ENCODE assay signal across 9 cellular contexts in genomic region chr17:981292-981658, GRCh38. TPM values are rescaled to one million over a fixed set of nuclear protein-coding genes. Genes with fewer than 3 reads are reported as not detected.
A peak's percentile ranks its signal among the peaks of the same experiment; 100 is the strongest.
DNase-seq lines count a peak whose midpoint lies in the region; ATAC-seq, FAIRE-seq and TF ChIP-seq lines count a peak whose summit lies in the region.
"Had no signal": no experiment of that assay in that cellular context is flagged by ENCODE, and none has a peak within 500 bp of the region (broad histone marks: within the 10 kb centered on the region; RNA-seq: fewer than 3 reads in every experiment).

No MANE protein-coding gene starts in this region.

- H3K4me3 Mint-ChIP-seq in H9 (peak overlapping the region; percentile 46 to 68; a peak in 3 of 5 replicates), naive B cell (peak overlapping the region; percentile 77 to 92 (median 90))
- H3K4me3 Mint-ChIP-seq in activated CD8-positive, alpha-beta T cell treated with anti-CD3 and anti-CD28 coated beads, Interleukin-2, amount 10 ng/mL, durations not matched to agents 7 days and 5 days, result peak overlapping the region; percentile 69

- no peak overlapping the region for H3K4me2 ChIP-seq in H9 (ENCODE audit: insufficient read depth, insufficient read length, low read length)

- H3K9me3 Mint-ChIP-seq in H9, result no peaks in the 10 kb centered on the region; a peak in 1 of 5 replicates
- H3K9me3 Mint-ChIP-seq in activated CD8-positive, alpha-beta T cell treated with anti-CD3 and anti-CD28 coated beads, Interleukin-2, amount 10 ng/mL, durations not matched to agents 7 days and 5 days (ENCODE audit: insufficient read depth), result no peaks in the 10 kb centered on the region
- no peaks in the 10 kb centered on the region for H3K9me3 Mint-ChIP-seq in naive B cell

- no peak overlapping the region for H2BK12ac ChIP-seq in H9 (ENCODE audit: insufficient read length, low read depth, low read length)

- no peak overlapping the region for H4K91ac ChIP-seq in H9 (ENCODE audit: insufficient read length, low read depth, low read length)

- H3K14ac ChIP-seq in H9 (ENCODE audit: insufficient read depth, low read length), result no peak overlapping the region

- H3K23ac ChIP-seq in H9 (ENCODE audit: insufficient read length, low read depth, low read length), result no peak overlapping the region

- peaks cover 4% of the 10 kb centered on the region for H3K4me1 ChIP-seq in H9 (ENCODE audit: insufficient read depth, low read length)

- H2AK5ac ChIP-seq in H9 (ENCODE audit: insufficient read length, low read length), result no peak overlapping the region

- WGBS in H9 (ENCODE audit: extremely low coverage, insufficient read length, low lambda C conversion rate), result no CpG with 5 or more reads among the region's 10 CpGs

- H3K18ac ChIP-seq in H9 (ENCODE audit: insufficient read length, low read depth, low read length), result no peak overlapping the region

- H3K9me3 ChIP-seq in H9 (ENCODE audit: control insufficient read depth, low read depth, low read length), result no peaks in the 10 kb centered on the region

- no peak overlapping the region for H3K4ac ChIP-seq in H9 (ENCODE audit: low read depth, low read length)

- no peak overlapping the region for H3K27ac ChIP-seq in C4-2B
- no peak overlapping the region for H3K27ac ChIP-seq in H9 (ENCODE audit: insufficient read length, low read depth, low read length)
- H3K27ac ChIP-seq: cardiac muscle cell had no signal

- no peak overlapping the region for H3K9ac ChIP-seq in H9 (ENCODE audit: extremely low read depth, insufficient read length, low read length)

- H3K27ac Mint-ChIP-seq in H9 (no peak overlapping the region), naive B cell (peak overlapping the region; percentile 1 to 94 (median 70))
- H3K27ac Mint-ChIP-seq in activated CD8-positive, alpha-beta T cell treated with anti-CD3 and anti-CD28 coated beads, Interleukin-2, amount 10 ng/mL, durations not matched to agents 7 days and 5 days, result no peak overlapping the region

- H3T11ph ChIP-seq in H9 (ENCODE audit: low read length), result no peak overlapping the region

- H2BK120ac ChIP-seq in H9 (ENCODE audit: low read depth, low read length, poor library complexity, severe bottlenecking), result no peak overlapping the region

- no peak overlapping the region for H2BK20ac ChIP-seq in H9 (ENCODE audit: low read depth, low read length, poor library complexity, severe bottlenecking)

- H2BK15ac ChIP-seq in H9 (ENCODE audit: low read depth, low read length), result no peak overlapping the region

- FAIRE-seq in D721Med (lab: Jason Lieb, UNC), result no peak

- H3K27me3 ChIP-seq in H9 (ENCODE audit: insufficient read depth, low read length), result no peaks in the 10 kb centered on the region
- H3K27me3 ChIP-seq: cardiac muscle cell had no signal

- no peak overlapping the region for H4K5ac ChIP-seq in H9 (ENCODE audit: insufficient read length, low read depth, low read length)

- ATAC-seq in activated CD8-positive, alpha-beta T cell treated with anti-CD3 and anti-CD28 coated beads, Interleukin-2, amount 10 ng/mL, durations not matched to agents 7 days and 5 days, result no peak
- no peak for ATAC-seq in naive B cell (ENCODE audit: low read depth in 2 of 2)
- ATAC-seq in GM19463 (IDR thresholded peaks at IDR 0.05; ENCODE audit: unreplicated experiment), result no peak

- peaks cover 13% of the 10 kb centered on the region for H3K79me2 ChIP-seq in H9 (ENCODE audit: insufficient read depth, low read length)

- H3K36me3 Mint-ChIP-seq in H9 (ENCODE audit: insufficient read depth in 1 of 3, low read depth in 3 of 3), result peaks cover 0 to 3% (median 2%) of the 10 kb centered on the region in 3 experiments; a peak in 2 of 7 replicates
- no peaks in the 10 kb centered on the region for H3K36me3 Mint-ChIP-seq in activated CD8-positive, alpha-beta T cell treated with anti-CD3 and anti-CD28 coated beads, Interleukin-2, amount 10 ng/mL, durations not matched to agents 7 days and 5 days (ENCODE audit: low read depth)
- H3K36me3 Mint-ChIP-seq in naive B cell, result no peaks in the 10 kb centered on the region

- POLR2A ChIA-PET in activated CD8-positive, alpha-beta T cell treated with anti-CD3 and anti-CD28 coated beads, Interleukin-2, amount 10 ng/mL, durations not matched to agents 7 days and 5 days (lab: Charles Lee), result interaction anchor here (0.7 to 2.7 kb wide), 3 partner anchors 11 to 200 kb away, joined by 3 to 14 read pairs (median 3); partner anchors contain the start of genes GLOD4 and MRM3

- H3K56ac ChIP-seq in H9 (ENCODE audit: insufficient read length, low read depth, low read length), result no peak overlapping the region

- DNase-seq in H9 (no peak), naive B cell (no peak), ecto neural progenitor cell (ENCODE audit: low spot score) (no peak), D721Med (ENCODE audit: insufficient read length, low spot score) (no peak), NCI-H187 (lab: John Stamatoyannopoulos, UW) (no peak)
- DNase-seq in activated CD8-positive, alpha-beta T cell treated with anti-CD3 and anti-CD28 coated beads, Interleukin-2, amount 10 ng/mL, durations not matched to agents 7 days and 5 days, result no peak

- TF ChIP-seq CTCF in C4-2B (conservative IDR thresholded peaks at IDR 0.05) (peak; percentile 56), H9 (conservative IDR thresholded peaks at IDR 0.05) (no peak; the same call in 2 of the 3 replicates), D721Med (IDR thresholded peaks at IDR 0.05; ENCODE audit: insufficient read depth, missing control alignments) (no peak)

- no peaks in the 10 kb centered on the region for H3K27me3 Mint-ChIP-seq in H9 (ENCODE audit: low read depth)
- H3K27me3 Mint-ChIP-seq in activated CD8-positive, alpha-beta T cell treated with anti-CD3 and anti-CD28 coated beads, Interleukin-2, amount 10 ng/mL, durations not matched to agents 7 days and 5 days (ENCODE audit: low read depth), result peaks cover 20% of the 10 kb centered on the region
- H3K27me3 Mint-ChIP-seq in naive B cell, result peaks cover 10 to 21% (median 20%) of the 10 kb centered on the region in 3 donors

- H3K4me1 Mint-ChIP-seq in H9, result peaks cover 26 to 29% of the 10 kb centered on the region in 2 experiments
- H3K4me1 Mint-ChIP-seq in activated CD8-positive, alpha-beta T cell treated with anti-CD3 and anti-CD28 coated beads, Interleukin-2, amount 10 ng/mL, durations not matched to agents 7 days and 5 days (ENCODE audit: low read depth), result peaks cover 16% of the 10 kb centered on the region
- peaks cover 14 to 24% (median 22%) of the 10 kb centered on the region in 3 donors for H3K4me1 Mint-ChIP-seq in naive B cell

- peak overlapping the region; percentile 83 for H2AFZ ChIP-seq in H9 (ENCODE audit: low read length)

- H2BK5ac ChIP-seq in H9 (ENCODE audit: insufficient read length, low read length), result no peak overlapping the region

- no peaks in the 10 kb centered on the region for H3K79me1 ChIP-seq in H9 (ENCODE audit: insufficient read depth, low read depth, low read length, poor library complexity, severe bottlenecking)

- H4K8ac ChIP-seq in H9 (replicated peaks; ENCODE audit: insufficient read length, low read depth, low read length), result no peak overlapping the region

- no peaks in the 10 kb centered on the region for H4K20me1 ChIP-seq in H9 (ENCODE audit: control insufficient read depth, insufficient read depth, insufficient read length)

- CTCF ChIA-PET in activated CD8-positive, alpha-beta T cell treated with anti-CD3 and anti-CD28 coated beads, Interleukin-2, amount 10 ng/mL, durations not matched to agents 7 days and 5 days (lab: Charles Lee), result interaction anchor here (0.6 to 4.6 kb wide), 41 partner anchors 9 to 836 kb away, joined by 3 to 90 read pairs (median 4); partner anchors contain the start of genes GEMIN4, GLOD4, MRM3 and TIMM22

- H3K23me2 ChIP-seq in H9 (ENCODE audit: insufficient read length, low read depth, low read length, poor library complexity, severe bottlenecking), result peaks cover 18% of the 10 kb centered on the region

RNA-seq across cellular contexts. Expression of gene NXN, which starts 1.7 kb away (rescaled TPM):
- total RNA-seq in H9 (2021), result 91.7 and 93.6 TPM in 2 replicates
- total RNA-seq in activated CD8-positive, alpha-beta T cell treated with anti-CD3 and anti-CD28 coated beads, Interleukin-2, amount 10 ng/mL, durations not matched to agents 7 days and 5 days, result under 1 TPM; 0.68 to 0.97 TPM
- polyA plus RNA-seq in naive B cell (ENCODE audit: low read depth in 6 of 6), result under 1 TPM in 2 of 6 donors, not detected in 4; 0.36 to 0.40 TPM

RNA-seq across cellular contexts. Expression of gene TIMM22, which starts 15.7 kb away (rescaled TPM):
- total RNA-seq in H9 (2021), result 23.0 and 23.7 TPM in 2 replicates
- 10 to 100 TPM; 10.0 to 10.4 TPM for total RNA-seq in activated CD8-positive, alpha-beta T cell treated with anti-CD3 and anti-CD28 coated beads, Interleukin-2, amount 10 ng/mL, durations not matched to agents 7 days and 5 days
- polyA plus RNA-seq in naive B cell (ENCODE audit: low read depth in 6 of 6), result 10 to 100 TPM; 20.9 to 24.0 (median 22.7) TPM

Comparison
In these comparisons a context has a peak if more than half of its experiments do, and no peak if none do; other contexts are left out.
1. H3K27ac Mint-ChIP-seq: peak in naive B cell (6 of 6); none in H9 (0 of 3) and activated CD8-positive, alpha-beta T cell treated with anti-CD3 and anti-CD28 coated beads, Interleukin-2, amount 10 ng/mL, durations not matched to agents 7 days and 5 days (single experiment).
2. RNA of gene NXN, which starts 1.7 kb away (total RNA-seq): 91.7 to 93.6 TPM in H9; 0.68 to 0.97 TPM in activated CD8-positive, alpha-beta T cell treated with anti-CD3 and anti-CD28 coated beads, Interleukin-2, amount 10 ng/mL, durations not matched to agents 7 days and 5 days; every median in the first group is over 10 times any median in the second.
3. Peak in every context shown above with its lines, with median percentiles within 50 percentile points of each other: H3K4me3 Mint-ChIP-seq.